Comparison of ENCODE assay signal across 17 cellular contexts in genomic region chr7:26168458-26169023, GRCh38. TPM values are rescaled to one million over a fixed set of nuclear protein-coding genes. Genes with fewer than 3 reads are reported as not detected.
A peak's percentile ranks its signal among the peaks of the same experiment; 100 is the strongest.
DNase-seq lines count a peak whose midpoint lies in the region; ATAC-seq and TF ChIP-seq lines count a peak whose summit lies in the region.
"Had no signal": no experiment of that assay in that cellular context is flagged by ENCODE, and none has a peak within 500 bp of the region (broad histone marks: within the 10 kb centered on the region; RNA-seq: fewer than 3 reads in every experiment).

No MANE protein-coding gene starts in this region.

- H3K79me2 ChIP-seq in SK-N-SH (ENCODE audit: insufficient read depth), result peaks cover 23% of the 10 kb centered on the region
- H3K79me2 ChIP-seq in smooth muscle cell (ENCODE audit: low read depth), result no peaks in the 10 kb centered on the region

- H3K9me3 ChIP-seq in SK-N-SH (no peaks in the 10 kb centered on the region), smooth muscle cell (replicated peaks; ENCODE audit: low read depth) (no peaks in the 10 kb centered on the region), heart right ventricle (peaks cover 0 to 12% (median 0%) of the 10 kb centered on the region in 11 donors), uterus (no peaks in the 10 kb centered on the region)
- H3K9me3 ChIP-seq: SJCRH30 had no signal

- peaks cover 5% of the 10 kb centered on the region for H3F3A ChIP-seq in SK-N-SH (replicated peaks; ENCODE audit: insufficient read depth)
- H3F3A ChIP-seq in smooth muscle cell (ENCODE audit: low read depth), result no peaks in the 10 kb centered on the region

- no peak for DNase-seq in SK-N-SH
- DNase-seq in epithelial cell of proximal tubule (ENCODE audit: low read depth), result no peak
- no peak for DNase-seq in smooth muscle cell (lab: John Stamatoyannopoulos, UW; ENCODE audit: unreplicated experiment)
- no peak for DNase-seq in heart right ventricle
- DNase-seq in uterus, result no peak
- DNase-seq in lower leg skin (ENCODE audit: low spot score in 2 of 2), result no peak
- DNase-seq: DMS79 treated with DMSO at 0.1 percent for 48 hours, HCEC 1CT, NCI-H1417, NCI-H187, NCI-H226, NCI-H524, NCI-H82, SJCRH30 had no signal

- POLR2A ChIA-PET in SK-N-SH (lab: Yijun Ruan, JAX), result no interaction called here

- H3K4me1 ChIP-seq in SK-N-SH (ENCODE audit: control insufficient read depth in 1 of 2, insufficient read depth in 2 of 2, low read depth in 1 of 2, low read length in 1 of 2) (peaks cover 0 to 3% of the 10 kb centered on the region in 2 experiments; a peak in 1 of 4 replicates), smooth muscle cell (ENCODE audit: low read depth) (no peaks in the 10 kb centered on the region), heart right ventricle (peaks cover 0 to 5% (median 0%) of the 10 kb centered on the region in 9 donors), uterus (no peaks in the 10 kb centered on the region)
- H3K4me1 ChIP-seq: SJCRH30 had no signal

- H3K9ac ChIP-seq in SK-N-SH (no peak overlapping the region), smooth muscle cell (ENCODE audit: low read depth) (no peak overlapping the region)

- intact Hi-C loops in heart right ventricle (cut with DNase I) (no loop called here), uterus (cut with DNase I; ENCODE audit: low total_unique reads) (no loop called here), lower leg skin (cut with DNase I; ENCODE audit: low total_unique reads) (no loop called here)

- TF ChIP-seq CTCF in SK-N-SH (IDR thresholded peaks at IDR 0.05), result peak; percentile 42; the same call in 1 of the 2 replicates
- TF ChIP-seq CTCF in VCaP (conservative IDR thresholded peaks at IDR 0.05), result no peak
- TF ChIP-seq CTCF in epithelial cell of proximal tubule (conservative IDR thresholded peaks at IDR 0.05; ENCODE audit: low read depth, low read length), result peak; percentile 36
- peak; percentile 25 for TF ChIP-seq CTCF in smooth muscle cell (IDR thresholded peaks at IDR 0.05; ENCODE audit: borderline replicate concordance, insufficient read depth, poor library complexity, severe bottlenecking)
- no peak for TF ChIP-seq CTCF in heart right ventricle (IDR thresholded peaks at IDR 0.05)
- no peak for TF ChIP-seq CTCF in uterus (IDR thresholded peaks at IDR 0.05)
- no peak for TF ChIP-seq CTCF in lower leg skin (IDR thresholded peaks at IDR 0.05)

- H4K20me1 ChIP-seq in SK-N-SH (ENCODE audit: insufficient read depth), result no peaks in the 10 kb centered on the region
- H4K20me1 ChIP-seq in smooth muscle cell (ENCODE audit: low read depth), result no peaks in the 10 kb centered on the region

- TF ChIP-seq RAD21 in SK-N-SH (IDR thresholded peaks at IDR 0.05; ENCODE audit: low read length), result no peak

- H3K4me2 ChIP-seq in SK-N-SH (no peak overlapping the region), smooth muscle cell (no peak overlapping the region)

- TF ChIP-seq POLR2A in uterus (IDR thresholded peaks at IDR 0.05) (no peak), lower leg skin (IDR thresholded peaks at IDR 0.05) (no peak)

- ATAC-seq in SK-N-SH treated with all-trans-retinoic acid at 6 μM for 48 hours (no peak), heart right ventricle (no peak)
- ATAC-seq: PC-3 had no signal

- CTCF ChIA-PET in SK-N-SH (lab: Yijun Ruan, JAX), result no interaction called here

- no peak overlapping the region for H2AFZ ChIP-seq in SK-N-SH (ENCODE audit: low read depth)
- no peak overlapping the region for H2AFZ ChIP-seq in smooth muscle cell (ENCODE audit: low read depth)

- H3K36me3 ChIP-seq in SK-N-SH (replicated peaks in 1 of 2; ENCODE audit: control insufficient read depth in 1 of 2, insufficient read depth in 2 of 2, low read length in 1 of 2), result peaks cover 0 to 6% of the 10 kb centered on the region in 2 experiments
- no peaks in the 10 kb centered on the region for H3K36me3 ChIP-seq in smooth muscle cell (ENCODE audit: low read depth)
- peaks cover 0 to 17% (median 0%) of the 10 kb centered on the region in 9 donors for H3K36me3 ChIP-seq in heart right ventricle
- H3K36me3 ChIP-seq in uterus, result no peaks in the 10 kb centered on the region
- H3K36me3 ChIP-seq: SJCRH30 had no signal

- H3K9me2 ChIP-seq in SK-N-SH, result no peaks in the 10 kb centered on the region

- H3K27ac ChIP-seq in SK-N-SH (ENCODE audit: low read depth in 2 of 2, low read length in 1 of 2), result no peak overlapping the region
- H3K27ac ChIP-seq in VCaP, result peak overlapping the region; percentile 85; the same call in 1 of the 2 replicates
- H3K27ac ChIP-seq in smooth muscle cell (ENCODE audit: low read depth), result no peak overlapping the region
- no peak overlapping the region for H3K27ac ChIP-seq in heart right ventricle
- H3K27ac ChIP-seq in uterus, result no peak overlapping the region
- H3K27ac ChIP-seq: SJCRH30 had no signal

- H3K27me3 ChIP-seq in SK-N-SH (ENCODE audit: insufficient read depth) (no peaks in the 10 kb centered on the region), smooth muscle cell (ENCODE audit: low read depth) (no peaks in the 10 kb centered on the region), heart right ventricle (no peaks in the 10 kb centered on the region), uterus (no peaks in the 10 kb centered on the region)
- H3K27me3 ChIP-seq: SJCRH30 had no signal

- no peak for TF ChIP-seq EP300 in SK-N-SH (IDR thresholded peaks at IDR 0.05; ENCODE audit: borderline replicate concordance in 1 of 2, low read depth in 1 of 2, low read length in 1 of 2)

- H3K4me3 ChIP-seq in SK-N-SH (ENCODE audit: low read depth in 2 of 2, low read length in 1 of 2) (no peak overlapping the region), epithelial cell of proximal tubule (ENCODE audit: low read depth, low read length) (no peak overlapping the region), smooth muscle cell (no peak overlapping the region), heart right ventricle (no peak overlapping the region), uterus (no peak overlapping the region), lower leg skin (ENCODE audit: low read depth, poor library complexity, severe bottlenecking) (no peak overlapping the region)
- H3K4me3 ChIP-seq: SJCRH30 had no signal

- WGBS in SK-N-SH (ENCODE audit: low lambda C conversion rate), result 91% methylated on average over 6 of the region's 6 CpGs
- 95% methylated on average over 6 of the region's 6 CpGs for WGBS in smooth muscle cell (ENCODE audit: low lambda C conversion rate)
- WGBS in heart right ventricle, 2 donors, result 85 to 90% methylated on average over 6 of the region's 6 CpGs
- WGBS in lower leg skin, 2 donors, result 85 to 93% methylated on average over 6 of the region's 6 CpGs

TF ChIP-seq in SK-N-SH, 30 proteins besides CTCF, POLR2A, EP300 and RAD21:
- TF ChIP-seq RXRA (IDR thresholded peaks at IDR 0.05; ENCODE audit: borderline replicate concordance, low read depth), result no peak

TF ChIP-seq in SK-N-SH treated with all-trans-retinoic acid at 6 μM for 48 hours, 23 proteins besides CTCF, POLR2A, EP300 and RAD21 (continues in another document):
- TF ChIP-seq TCF4 (CRISPR knock-in tag; IDR thresholded peaks at IDR 0.05; ENCODE audit: borderline replicate concordance) (no peak), ZNF70 (CRISPR knock-in tag; IDR thresholded peaks at IDR 0.05) (no peak), GLIS3 (CRISPR knock-in tag; IDR thresholded peaks at IDR 0.05) (no peak), BACH2 (CRISPR knock-in tag; IDR thresholded peaks at IDR 0.05; ENCODE audit: borderline replicate concordance) (no peak), TOX (CRISPR knock-in tag; IDR thresholded peaks at IDR 0.05; ENCODE audit: borderline replicate concordance) (no peak), OSR1 (CRISPR knock-in tag; IDR thresholded peaks at IDR 0.05) (no peak), SNAI2 (CRISPR knock-in tag; IDR thresholded peaks at IDR 0.05) (no peak), ISL1 (CRISPR knock-in tag; IDR thresholded peaks at IDR 0.05) (no peak)

RNA-seq across cellular contexts. Expression of gene NFE2L3, which starts 16.5 kb away (rescaled TPM):
- polyA plus RNA-seq in SK-N-SH (2012; rRNA removed) (36.1 and 50.8 TPM in 2 replicates), smooth muscle cell (2.4 and 6.2 TPM in 2 replicates), heart right ventricle (1 to 10 TPM in 1 of 2 donors, under 1 TPM in 1; 0.80 to 2.1 TPM)
- 50.3 and 55.0 TPM in 2 replicates for polyA plus RNA-seq in SK-N-SH (2012; cell fraction: cytosol; rRNA removed)
- 20.3 and 41.3 TPM in 2 replicates for polyA plus RNA-seq in SK-N-SH (2012; cell fraction: nucleus; rRNA removed)
- total RNA-seq in epithelial cell of proximal tubule (75.6 and 98.0 TPM in 2 replicates), smooth muscle cell (5.5 and 5.6 TPM in 2 replicates), heart right ventricle (1 to 10 TPM in 5 of 10 donors, under 1 TPM in 5; 0.32 to 4.1 (median 1.1) TPM), uterus (1 to 10 TPM in 3 of 4 donors, not detected in 1; 3.6 to 6.2 (median 4.1) TPM), lower leg skin (10 to 100 TPM; 37.9 to 59.1 (median 45.0) TPM)
- total RNA-seq: SJCRH30 had no signal

RNA-seq across cellular contexts. Expression of gene HNRNPA2B1, which starts 32.0 kb away (rescaled TPM):
- polyA plus RNA-seq in SK-N-SH (2012; rRNA removed), result 459 and 483 TPM in 2 replicates
- polyA plus RNA-seq in SK-N-SH (2012; cell fraction: cytosol; rRNA removed), result 594 and 844 TPM in 2 replicates
- polyA plus RNA-seq in SK-N-SH (2012; cell fraction: nucleus; rRNA removed), result 318 and 483 TPM in 2 replicates
- total RNA-seq in epithelial cell of proximal tubule, result 287 and 348 TPM in 2 replicates
- 158 and 173 TPM in 2 replicates for total RNA-seq in smooth muscle cell
- 393 and 438 TPM in 2 replicates for polyA plus RNA-seq in smooth muscle cell
- total RNA-seq in heart right ventricle, result 100 to 1,000 TPM; 364 to 445 (median 398) TPM
- polyA plus RNA-seq in heart right ventricle, result 100 to 1,000 TPM; 554 to 667 TPM
- total RNA-seq in uterus, result 100 to 1,000 TPM; 100 to 464 (median 207) TPM
- 100 to 1,000 TPM in 2 of 4 donors, 10 to 100 TPM in 2; 78.1 to 133 (median 99.4) TPM for total RNA-seq in lower leg skin

RNA-seq across cellular contexts. Expression of gene CBX3, which starts 33.0 kb away (rescaled TPM):
- 97.0 and 119 TPM in 2 replicates for polyA plus RNA-seq in SK-N-SH (2012; rRNA removed)
- 154 and 237 TPM in 2 replicates for polyA plus RNA-seq in SK-N-SH (2012; cell fraction: cytosol; rRNA removed)
- 109 and 121 TPM in 2 replicates for polyA plus RNA-seq in SK-N-SH (2012; cell fraction: nucleus; rRNA removed)
- 139 and 151 TPM in 2 replicates for total RNA-seq in epithelial cell of proximal tubule
- total RNA-seq in smooth muscle cell, result 156 and 181 TPM in 2 replicates
- 118 and 119 TPM in 2 replicates for polyA plus RNA-seq in smooth muscle cell
- 10 to 100 TPM; 49.0 to 72.6 (median 58.6) TPM for total RNA-seq in heart right ventricle
- 10 to 100 TPM; 55.0 to 60.6 TPM for polyA plus RNA-seq in heart right ventricle
- total RNA-seq in uterus, result 100 to 1,000 TPM in 2 of 4 donors, 10 to 100 TPM in 2; 30.5 to 178 (median 88.1) TPM
- 10 to 100 TPM; 43.1 to 60.5 (median 51.9) TPM for total RNA-seq in lower leg skin

Comparison
In these comparisons a context has a peak if more than half of its experiments do, and no peak if none do; other contexts are left out.
1. CTCF ChIP-seq: peak in SK-N-SH (single experiment), epithelial cell of proximal tubule (single experiment) and smooth muscle cell (single experiment); none in VCaP (single experiment), heart right ventricle (0 of 9), uterus (0 of 4) and lower leg skin (0 of 3).